6 cellular contexts compared by ENCODE assay signal in genomic region chr18:13987956-13988355, GRCh38.
"Had no signal": no experiment of that assay in that cellular context is flagged by ENCODE, and none has a peak within 500 bp of the region (broad histone marks: within the 10 kb centered on the region; RNA-seq: fewer than 3 reads in every experiment).

No MANE protein-coding gene starts in this region.

- H3K4me3 ChIP-seq: GM23248, K562 had no signal

- H3K27ac ChIP-seq: GM23248 had no signal

- H3K9ac ChIP-seq: GM23248 had no signal

- DNase-seq: GM23248, H7, HCEC 1CT, IMR-90, KG1 had no signal

- H2AFZ ChIP-seq: GM23248 had no signal

- ATAC-seq: K562 had no signal
